ENCODE assay signal across 8 cellular contexts in the genomic region with DNA sequence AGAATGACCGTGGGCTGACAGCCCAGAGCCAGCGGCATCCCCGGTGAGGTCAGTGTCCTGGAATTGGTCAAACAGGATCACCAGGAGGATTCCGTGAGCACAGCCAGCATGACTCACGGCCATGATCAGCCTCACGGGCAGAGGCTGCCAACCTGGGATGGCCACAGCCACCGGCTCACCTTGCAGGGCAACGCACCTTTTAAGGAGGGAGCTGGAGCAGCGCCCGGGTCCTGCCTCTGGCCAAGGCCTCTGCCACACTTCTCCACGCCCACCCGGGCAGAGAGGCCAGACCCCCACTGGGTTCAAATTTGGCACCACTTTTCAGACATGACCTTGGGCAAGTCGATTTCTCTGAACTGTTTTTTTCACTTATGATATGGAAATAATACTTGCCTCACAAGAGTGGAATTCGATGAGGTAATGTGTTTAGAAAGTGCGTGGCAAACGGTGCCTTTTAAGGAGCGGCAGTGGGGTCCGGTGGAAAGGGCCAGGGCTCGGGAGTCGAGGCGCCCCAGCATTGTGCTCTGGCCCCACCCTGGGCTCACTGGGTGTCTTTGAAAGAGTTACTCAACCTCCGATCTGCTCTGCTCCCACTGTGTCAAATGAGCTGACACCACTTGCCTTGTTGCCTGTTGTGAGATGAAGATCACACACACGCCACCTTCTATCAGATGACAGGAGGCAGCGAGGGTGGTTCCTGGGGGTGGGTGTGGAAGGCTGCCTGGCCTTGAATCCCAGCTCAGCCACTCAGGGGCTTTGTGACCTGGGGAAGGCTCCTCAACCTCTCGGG. TPM values are rescaled to one million over a fixed set of nuclear protein-coding genes. Genes with fewer than 3 reads are reported as not detected.
A peak's percentile ranks its signal among the peaks of the same experiment; 100 is the strongest.
DNase-seq lines count a peak whose midpoint lies in the region; ATAC-seq and TF ChIP-seq lines count a peak whose summit lies in the region.

No MANE protein-coding gene starts in this region.

- no peak overlapping the region for H2AFZ ChIP-seq in HCT116 (ENCODE audit: low read depth, low read length, poor library complexity, severe bottlenecking)

- peaks cover 72 to 85% of the 10 kb centered on the region in 2 experiments for H3K4me1 ChIP-seq in HCT116 (ENCODE audit: control insufficient read depth in 1 of 2, insufficient read depth in 2 of 2, low read length in 2 of 2)
- H3K4me1 ChIP-seq in ascending aorta = peaks cover 44 to 90% of the 10 kb centered on the region in 2 donors
- H3K4me1 ChIP-seq in right cardiac atrium (ENCODE audit: control insufficient read depth, insufficient read depth, low read length) = peaks cover 6% of the 10 kb centered on the region
- H3K4me1 ChIP-seq in spleen = peaks cover 7 to 98% (median 58%) of the 10 kb centered on the region in 6 donors

- H3K27me3 Mint-ChIP-seq in activated T-cell treated with anti-CD3 and anti-CD28 coated beads, Interleukin-2, amount 50 U/mL, for 72 hours (ENCODE audit: low read depth) = no peaks in the 10 kb centered on the region

- no peaks in the 10 kb centered on the region for H3K79me2 ChIP-seq in HCT116 (ENCODE audit: insufficient read depth, low read length)

- H3K27ac Mint-ChIP-seq in activated naive CD4-positive, alpha-beta T cell treated with anti-CD3 and anti-CD28 coated beads, Interleukin-2, amount 50 U/mL, for 72 hours = peak overlapping the region in 1 of 2 donors; percentile 81
- no peak overlapping the region for H3K27ac Mint-ChIP-seq in activated T-cell treated with anti-CD3 and anti-CD28 coated beads, Interleukin-2, amount 50 U/mL, for 72 hours

- POLR2A ChIA-PET in HCT116 (lab: Charles Lee) = interaction anchor here (0.6 to 2.0 kb wide), 4 partner anchors 11 to 77 kb away, joined by 3 to 5 read pairs (median 4); a partner anchor contains a TSS

- peak overlapping the region; percentile 77 for H3K27ac ChIP-seq in HCT116 (ENCODE audit: low read depth, low read length)
- H3K27ac ChIP-seq in ascending aorta = peak overlapping the region; percentile 96 to 97
- peak overlapping the region; percentile 65 for H3K27ac ChIP-seq in right cardiac atrium (ENCODE audit: low read length)
- peak overlapping the region; percentile 59 to 97 (median 77) for H3K27ac ChIP-seq in spleen

- no peaks in the 10 kb centered on the region for H3K9me3 Mint-ChIP-seq in activated naive CD4-positive, alpha-beta T cell treated with anti-CD3 and anti-CD28 coated beads, Interleukin-2, amount 50 U/mL, for 72 hours
- no peaks in the 10 kb centered on the region for H3K9me3 Mint-ChIP-seq in activated T-cell treated with anti-CD3 and anti-CD28 coated beads, Interleukin-2, amount 50 U/mL, for 72 hours

- H3K9me2 ChIP-seq in HCT116 (ENCODE audit: insufficient read depth) = no peaks in the 10 kb centered on the region

- H3K9me3 ChIP-seq in HCT116 (ENCODE audit: control insufficient read depth in 1 of 2, insufficient read depth in 1 of 2, low read depth in 1 of 2, low read length in 2 of 2) (no peaks in the 10 kb centered on the region), ascending aorta (no peaks in the 10 kb centered on the region), right cardiac atrium (ENCODE audit: control insufficient read depth, low read length) (no peaks in the 10 kb centered on the region), spleen (no peaks in the 10 kb centered on the region)

- H3K4me2 ChIP-seq in HCT116 (ENCODE audit: low read length) = peak overlapping the region; percentile 80

- peaks cover 39% of the 10 kb centered on the region for H3K4me1 Mint-ChIP-seq in activated T-cell treated with anti-CD3 and anti-CD28 coated beads, Interleukin-2, amount 50 U/mL, for 72 hours (ENCODE audit: low read depth)

- peak overlapping the region; percentile 54 for H3K9ac ChIP-seq in HCT116 (ENCODE audit: low read length)

- CTCF ChIA-PET in HCT116 (lab: Charles Lee) = interaction anchor here (3.8 kb wide), 1 partner anchor 164 kb away, joined by 20 read pairs; no protein-coding TSS in a partner anchor

- H3K36me3 ChIP-seq in HCT116 (ENCODE audit: control insufficient read depth in 1 of 2, insufficient read depth in 2 of 2, low read length in 2 of 2) (peaks cover 0 to 8% of the 10 kb centered on the region in 2 experiments; a peak in 1 of 4 replicates), ascending aorta (no peaks in the 10 kb centered on the region), spleen (peaks cover 0 to 33% (median 8%) of the 10 kb centered on the region in 6 donors)

- TF ChIP-seq RAD21 in HCT116 (IDR thresholded peaks at IDR 0.05; ENCODE audit: low read depth) = peak; percentile 29; the same call in 1 of the 2 replicates

- H3K36me3 Mint-ChIP-seq in activated naive CD4-positive, alpha-beta T cell treated with anti-CD3 and anti-CD28 coated beads, Interleukin-2, amount 50 U/mL, for 72 hours = peaks cover 0 to 5% of the 10 kb centered on the region in 2 donors
- H3K36me3 Mint-ChIP-seq in activated T-cell treated with anti-CD3 and anti-CD28 coated beads, Interleukin-2, amount 50 U/mL, for 72 hours (ENCODE audit: insufficient read depth in 2 of 2) = no peaks in the 10 kb centered on the region

- intact Hi-C loops in HCT116 (cut with micrococcal nuclease) = loop anchor here (5.0 kb wide), 1 partner anchor 78 kb away; a partner anchor contains a TSS
- intact Hi-C loops in ascending aorta (cut with DNase I) = no loop called here
- intact Hi-C loops in right cardiac atrium (cut with DNase I) = loop anchor here in 3 of 4 donors (5.0 to 10.0 kb wide), 3 partner anchors 78 to 143 kb away; a partner anchor contains a TSS
- intact Hi-C loops in spleen (cut with DNase I; ENCODE audit: low total_unique reads) = no loop called here

- BruUV-seq in HCT116 (replicated peaks; lab: Mats Ljungman, UMichigan) = TSS peak; percentile 88

- TF ChIP-seq CTCF in HCT116 (IDR thresholded peaks at IDR 0.05 in 2 of 3, conservative IDR thresholded peaks at IDR 0.05 in 1 of 3; ENCODE audit: borderline replicate concordance in 1 of 3, insufficient read depth in 1 of 3, low read depth in 2 of 3, low read length in 2 of 3) = no peak
- TF ChIP-seq CTCF in ascending aorta (IDR thresholded peaks at IDR 0.05) = no peak
- no peak for TF ChIP-seq CTCF in spleen (IDR thresholded peaks at IDR 0.05 in 8 of 11, conservative IDR thresholded peaks at IDR 0.05 in 3 of 11)

- ATAC-seq in HCT116 (peak; percentile 79), right cardiac atrium (peak; percentile 43 to 57)
- no peak for ATAC-seq in activated naive CD4-positive, alpha-beta T cell treated with anti-CD3 and anti-CD28 coated beads, Interleukin-2, amount 50 U/mL, for 72 hours
- no peak for ATAC-seq in activated T-cell treated with anti-CD3 and anti-CD28 coated beads, Interleukin-2, amount 50 U/mL, for 72 hours (replicated peaks in 1 of 2)

- no peaks in the 10 kb centered on the region for H4K20me1 ChIP-seq in HCT116 (ENCODE audit: insufficient read depth)

- H3K27me3 ChIP-seq in HCT116 (ENCODE audit: insufficient read depth, low read length) (no peaks in the 10 kb centered on the region), ascending aorta (no peaks in the 10 kb centered on the region), right cardiac atrium (ENCODE audit: control insufficient read depth, insufficient read depth) (no peaks in the 10 kb centered on the region), spleen (replicated peaks in 1 of 7) (no peaks in the 10 kb centered on the region)

- WGBS in right cardiac atrium = 46% methylated on average over 25 of the region's 25 CpGs
- 65 to 82% (median 71%) methylated on average over 22 to 25 of the region's 25 CpGs for WGBS in spleen, 5 donors

- DNase-seq in HCT116 (ENCODE audit: low read depth, low spot score) = peak; percentile 86
- DNase-seq in ascending aorta (ENCODE audit: low spot score in 2 of 2) = peak; percentile 78 to 94
- peak; percentile 73 to 83 (median 78) for DNase-seq in right cardiac atrium
- DNase-seq in spleen = peak; percentile 79
- DNase-seq in germinal center (ENCODE audit: low spot score) = no peak
- no peak for DNase-seq in activated naive CD4-positive, alpha-beta T cell treated with anti-CD3 and anti-CD28 coated beads, Interleukin-2, amount 50 U/mL, for 72 hours (ENCODE audit: low spot score in 2 of 2)
- no peak for DNase-seq in OCI-M2 (lab: John Stamatoyannopoulos, UW; ENCODE audit: unreplicated experiment)
- DNase-seq in activated T-cell treated with anti-CD3 and anti-CD28 coated beads, Interleukin-2, amount 50 U/mL, for 72 hours = no peak

- RAD21 ChIA-PET in HCT116 (lab: Charles Lee; ENCODE audit: low non-redundant PET in 1 of 2, low total read pairs in 2 of 2, uncharacterized antibody in 2 of 2, unreplicated experiment in 2 of 2) = no interaction called here

- H3K4me3 ChIP-seq in HCT116 (replicated peaks in 1 of 2; ENCODE audit: low read depth in 1 of 2, low read length in 2 of 2) = peak overlapping the region in 1 of 2 experiments; percentile 32; a peak in 2 of 4 replicates
- H3K4me3 ChIP-seq in ascending aorta = no peak overlapping the region
- no peak overlapping the region for H3K4me3 ChIP-seq in right cardiac atrium (ENCODE audit: low read length)
- H3K4me3 ChIP-seq in spleen = no peak overlapping the region

- H3K4me3 Mint-ChIP-seq in activated T-cell treated with anti-CD3 and anti-CD28 coated beads, Interleukin-2, amount 50 U/mL, for 72 hours = no peak overlapping the region

- TF ChIP-seq POLR2A in HCT116 (IDR thresholded peaks at IDR 0.05; ENCODE audit: borderline replicate concordance, extremely low read depth, insufficient read depth, insufficient read length) (no peak), spleen (IDR thresholded peaks at IDR 0.05) (no peak)

TF ChIP-seq in HCT116, 20 proteins besides CTCF, POLR2A, EP300 and RAD21 (continues in another document):
- TF ChIP-seq ELF1 (IDR thresholded peaks at IDR 0.05; ENCODE audit: borderline replicate concordance, low read depth) (no peak), SRF (IDR thresholded peaks at IDR 0.05; ENCODE audit: low read depth) (peak; percentile 91), SIN3A (IDR thresholded peaks at IDR 0.05; ENCODE audit: low read depth) (peak; percentile 88)

RNA-seq across cellular contexts. Expression of a gene that starts 16.0 kb away (rescaled TPM):
- total RNA-seq in HCT116 (2021; ENCODE audit: unreplicated experiment) (87.0 TPM), ascending aorta (16.2 TPM), right cardiac atrium (100 to 1,000 TPM in 3 of 4 donors, 10 to 100 TPM in 1; 95.4 to 114 (median 105) TPM), spleen (10 to 100 TPM; 52.6 to 87.1 (median 64.6) TPM)
- 104 and 117 TPM in 2 replicates for polyA plus RNA-seq in HCT116 (2012)
- polyA plus RNA-seq in right cardiac atrium (133 TPM), spleen (100 to 1,000 TPM in 1 of 3 donors, 10 to 100 TPM in 2; 70.5 to 105 (median 90.1) TPM)
- 100 to 1,000 TPM; 120 to 122 TPM for total RNA-seq in activated naive CD4-positive, alpha-beta T cell treated with anti-CD3 and anti-CD28 coated beads, Interleukin-2, amount 50 U/mL, for 72 hours
- 100 to 1,000 TPM; 115 TPM for total RNA-seq in activated T-cell treated with anti-CD3 and anti-CD28 coated beads, Interleukin-2, amount 50 U/mL, for 72 hours

RNA-seq across cellular contexts. Expression of a gene that starts 41.4 kb away (rescaled TPM):
- total RNA-seq in HCT116 (2021; ENCODE audit: unreplicated experiment) (19.9 TPM), ascending aorta (25.9 TPM), right cardiac atrium (1 to 10 TPM; 4.7 to 9.0 (median 7.6) TPM), spleen (10 to 100 TPM; 19.4 to 42.0 (median 27.0) TPM)
- 7.2 and 7.6 TPM in 2 replicates for polyA plus RNA-seq in HCT116 (2012)
- polyA plus RNA-seq in right cardiac atrium (3.8 TPM), spleen (1 to 10 TPM; 1.1 to 3.0 (median 1.5) TPM)
- total RNA-seq in activated naive CD4-positive, alpha-beta T cell treated with anti-CD3 and anti-CD28 coated beads, Interleukin-2, amount 50 U/mL, for 72 hours = 10 to 100 TPM; 13.8 to 20.6 TPM
- total RNA-seq in activated T-cell treated with anti-CD3 and anti-CD28 coated beads, Interleukin-2, amount 50 U/mL, for 72 hours = 10 to 100 TPM; 12.6 to 19.3 TPM

Comparison
In these comparisons a context has a peak if more than half of its experiments do, and no peak if none do; other contexts are left out.
1. ATAC-seq: peak in HCT116 (single experiment) and right cardiac atrium (2 of 2); none in activated naive CD4-positive, alpha-beta T cell treated with anti-CD3 and anti-CD28 coated beads, Interleukin-2, amount 50 U/mL, for 72 hours (0 of 2) and activated T-cell treated with anti-CD3 and anti-CD28 coated beads, Interleukin-2, amount 50 U/mL, for 72 hours (0 of 2).
2. DNase-seq: peak in HCT116 (single experiment), ascending aorta (2 of 2), right cardiac atrium (3 of 3) and spleen (single experiment); none in germinal center (single experiment), activated naive CD4-positive, alpha-beta T cell treated with anti-CD3 and anti-CD28 coated beads, Interleukin-2, amount 50 U/mL, for 72 hours (0 of 2), OCI-M2 (single experiment) and activated T-cell treated with anti-CD3 and anti-CD28 coated beads, Interleukin-2, amount 50 U/mL, for 72 hours (0 of 2).
3. intact Hi-C loops: an anchor here in HCT116 (5.0 kb wide) and right cardiac atrium (5.0 to 10.0 kb wide); none called in ascending aorta and spleen.
4. Peak in every context shown above with its lines, with median percentiles within 50 percentile points of each other: H3K27ac ChIP-seq.